In genomic region chr19:7679017-7679720, GRCh38 we compare ENCODE assay signal across 1 cellular context.
TF ChIP-seq lines count a peak whose summit lies in the region.

No MANE protein-coding gene starts in this region.

TF ChIP-seq in GM12878, 131 proteins besides CTCF, POLR2A, EP300 and RAD21 (continued from another document):
- TF ChIP-seq CHD2 (IDR thresholded peaks at IDR 0.05; ENCODE audit: borderline replicate concordance, low read depth, low read length) (no peak), KDM1A (IDR thresholded peaks at IDR 0.05; ENCODE audit: borderline replicate concordance) (no peak), ATF7 (IDR thresholded peaks at IDR 0.05; ENCODE audit: low read depth) (0 out of 2 replicates have a peak, but pooled peaks have one; percentile 12), MEF2B (IDR thresholded peaks at IDR 0.05; ENCODE audit: partially characterized antibody, poor library complexity, severe bottlenecking) (no peak), MXI1 (IDR thresholded peaks at IDR 0.05; ENCODE audit: low read depth, low read length) (peak; percentile 26; the same call in 1 of the 2 replicates), FOXM1 (IDR thresholded peaks at IDR 0.05; ENCODE audit: low read depth, low read length) (no peak), CREM (IDR thresholded peaks at IDR 0.05; ENCODE audit: low read depth) (no peak), PKNOX1 (IDR thresholded peaks at IDR 0.05) (peak; percentile 82)
